17 cellular contexts compared by ENCODE assay signal in genomic region chr2:241203218-241204009, GRCh38. TPM values are rescaled to one million over a fixed set of nuclear protein-coding genes. Genes with fewer than 3 reads are reported as not detected.
A peak's percentile ranks its signal among the peaks of the same experiment; 100 is the strongest.
DNase-seq lines count a peak whose midpoint lies in the region; ATAC-seq, FAIRE-seq and TF ChIP-seq lines count a peak whose summit lies in the region.
"Had no signal": no experiment of that assay in that cellular context is flagged by ENCODE, and none has a peak within 500 bp of the region (broad histone marks: within the 10 kb centered on the region; RNA-seq: fewer than 3 reads in every experiment).

No MANE protein-coding gene starts in this region.

- H3K27ac Mint-ChIP-seq in GM23338, result peak overlapping the region; percentile 65; the same call in 1 of the 2 replicates
- H3K27ac Mint-ChIP-seq in stimulated activated memory B cell treated with anti-CD40 and anti-IgM and Interleukin-4, amounts not matched to agents 10 μg/mL and 1 μg/mL and 100 μg/mL, for 72 hours, result no peak overlapping the region
- H3K27ac Mint-ChIP-seq: CD8-positive, alpha-beta T cell had no signal

- H3K27ac ChIP-seq in right cardiac atrium (ENCODE audit: low read length) (no peak overlapping the region), GM23338 (ENCODE audit: low read depth) (no peak overlapping the region), H1 (ENCODE audit: low read depth, low read length) (no peak overlapping the region)
- H3K27ac ChIP-seq: BLaER1 treated with 17β-estradiol and CSF1 and Interleukin-3, amounts not matched to agents 10 nM and 100 nM had no signal

- H3K79me2 ChIP-seq in GM23338 (replicated peaks; ENCODE audit: insufficient read depth), result no peaks in the 10 kb centered on the region
- H3K79me2 ChIP-seq in H1 (ENCODE audit: control insufficient read depth in 1 of 2, insufficient read depth in 2 of 2, low read length in 2 of 2), result no peaks in the 10 kb centered on the region

- H3K23ac ChIP-seq in H1 (ENCODE audit: insufficient read length), result no peak overlapping the region

- no peaks in the 10 kb centered on the region for H3K79me1 ChIP-seq in H1 (ENCODE audit: low read depth, low read length)

- no peaks in the 10 kb centered on the region for H3K23me2 ChIP-seq in H1 (ENCODE audit: low read depth, low read length)

- H4K8ac ChIP-seq in H1 (ENCODE audit: extremely low read depth, insufficient read depth, low read length), result peak overlapping the region; percentile 68; the same call in 1 of the 2 replicates

- H4K5ac ChIP-seq in H1 (ENCODE audit: insufficient read length, low read depth, low read length), result no peak overlapping the region

- POLR2A ChIA-PET in H1 (lab: Charles Lee; ENCODE audit: partially characterized antibody), result no interaction called here

- FAIRE-seq in H1 (lab: Jason Lieb, UNC), result no peak
- FAIRE-seq: GM19239, H54 had no signal

- no peak for TF ChIP-seq EP300 in H1 (IDR thresholded peaks at IDR 0.05; ENCODE audit: borderline replicate concordance in 1 of 2, low read depth in 2 of 2, low read length in 2 of 2)

- H3K4me3 Mint-ChIP-seq in GM23338, result no peak overlapping the region
- H3K4me3 Mint-ChIP-seq in stimulated activated memory B cell treated with anti-CD40 and anti-IgM and Interleukin-4, amounts not matched to agents 10 μg/mL and 1 μg/mL and 100 μg/mL, for 72 hours, result no peak overlapping the region
- H3K4me3 Mint-ChIP-seq: B cell; CD8-positive, alpha-beta T cell had no signal

- no peaks in the 10 kb centered on the region for H3F3A ChIP-seq in GM23338 (replicated peaks; ENCODE audit: low read depth)

- no peaks in the 10 kb centered on the region for H3K36me3 Mint-ChIP-seq in GM23338 (ENCODE audit: low read depth)
- no peaks in the 10 kb centered on the region for H3K36me3 Mint-ChIP-seq in stimulated activated memory B cell treated with anti-CD40 and anti-IgM and Interleukin-4, amounts not matched to agents 10 μg/mL and 1 μg/mL and 100 μg/mL, for 72 hours
- H3K36me3 Mint-ChIP-seq: CD8-positive, alpha-beta T cell had no signal

- H2BK12ac ChIP-seq in H1 (ENCODE audit: low read depth, low read length), result no peak overlapping the region

- no peak overlapping the region for H3K4me2 ChIP-seq in GM23338
- no peak overlapping the region for H3K4me2 ChIP-seq in H1 (ENCODE audit: insufficient read depth in 1 of 2, low read depth in 2 of 2, low read length in 2 of 2)
- H3K4me2 ChIP-seq: BLaER1 treated with 17β-estradiol and CSF1 and Interleukin-3, amounts not matched to agents 10 nM and 100 nM had no signal

- H2BK15ac ChIP-seq in H1 (ENCODE audit: low read length), result no peak overlapping the region

- intact Hi-C loops in right cardiac atrium (cut with DNase I) (no loop called here), left cardiac atrium (cut with DNase I) (no loop called here)

- no peak overlapping the region for H3K4ac ChIP-seq in H1 (replicated peaks; ENCODE audit: insufficient read length, low read depth, low read length)

- H3K27me3 ChIP-seq in right cardiac atrium (ENCODE audit: control insufficient read depth, insufficient read depth) (no peaks in the 10 kb centered on the region), GM23338 (ENCODE audit: insufficient read depth) (no peaks in the 10 kb centered on the region), H1 (replicated peaks in 1 of 4; ENCODE audit: control insufficient read depth in 3 of 4, extremely low read depth in 1 of 4, insufficient read depth in 3 of 4, low read length in 3 of 4) (no peaks in the 10 kb centered on the region)
- H3K27me3 ChIP-seq: BLaER1 treated with 17β-estradiol and CSF1 and Interleukin-3, amounts not matched to agents 10 nM and 100 nM had no signal

- H2AK5ac ChIP-seq in H1 (ENCODE audit: low read depth, low read length), result no peak overlapping the region

- H3K18ac ChIP-seq in H1 (ENCODE audit: extremely low read depth, low read length), result no peak overlapping the region

- peak in 2 of 3 donors; percentile 48 for DNase-seq in right cardiac atrium
- no peak for DNase-seq in left cardiac atrium
- DNase-seq in GM23338 (ENCODE audit: low spot score), result no peak
- no peak for DNase-seq in H1 (ENCODE audit: low read depth in 1 of 2, low spot score in 2 of 2)
- DNase-seq: 8988T, Calu3, DMS79 treated with DMSO at 0.1 percent for 48 hours, GF-D8, HCEC 1CT had no signal

- 96% methylated on average over 27 of the region's 27 CpGs for WGBS in right cardiac atrium
- 92% methylated on average over 11 of the region's 27 CpGs; no CpG with 5 or more reads in 1 of the 2 experiments for WGBS in H1 (ENCODE audit: extremely low coverage in 1 of 2, insufficient coverage in 1 of 2, insufficient read length in 1 of 2, insufficient replicate concordance in 2 of 2, low coverage in 1 of 2, low lambda C conversion rate in 2 of 2, missing lambda C conversion rate in 1 of 2), 2 experiments

- no peak for TF ChIP-seq RAD21 in H1 (IDR thresholded peaks at IDR 0.05 in 1 of 2, conservative IDR thresholded peaks at IDR 0.05 in 1 of 2; ENCODE audit: low read depth in 2 of 2, low read length in 2 of 2)

- H4K20me1 ChIP-seq in GM23338 (replicated peaks; ENCODE audit: insufficient read depth) (no peaks in the 10 kb centered on the region), H1 (replicated peaks in 1 of 2; ENCODE audit: control insufficient read depth in 1 of 2, insufficient read depth in 2 of 2, low read length in 2 of 2) (peaks cover 0 to 3% of the 10 kb centered on the region in 2 experiments)

- no peak overlapping the region for H2AFZ ChIP-seq in GM23338
- no peak overlapping the region for H2AFZ ChIP-seq in H1 (ENCODE audit: low read length)

- H3K36me3 ChIP-seq in GM23338 (ENCODE audit: insufficient read depth), result no peaks in the 10 kb centered on the region
- H3K36me3 ChIP-seq in H1 (ENCODE audit: control insufficient read depth in 2 of 4, insufficient read depth in 4 of 4, low read length in 3 of 4), result no peaks in the 10 kb centered on the region
- H3K36me3 ChIP-seq: BLaER1 treated with 17β-estradiol and CSF1 and Interleukin-3, amounts not matched to agents 10 nM and 100 nM had no signal

- no peak overlapping the region for H3K14ac ChIP-seq in H1 (ENCODE audit: insufficient read length)

- no peak for TF ChIP-seq POLR2A in H1 (IDR thresholded peaks at IDR 0.05; ENCODE audit: control extremely low read depth in 1 of 2, low read depth in 2 of 2, low read length in 2 of 2)

- no peak overlapping the region for H2BK5ac ChIP-seq in H1 (ENCODE audit: low read depth, low read length)

- H4K91ac ChIP-seq in H1 (replicated peaks; ENCODE audit: insufficient read length, low read length), result no peak overlapping the region

- no peak overlapping the region for H3K9ac ChIP-seq in H1 (replicated peaks in 1 of 4; ENCODE audit: extremely low read depth in 1 of 4, low read depth in 3 of 4, low read length in 3 of 4)
- H3K9ac ChIP-seq: BLaER1 treated with 17β-estradiol and CSF1 and Interleukin-3, amounts not matched to agents 10 nM and 100 nM had no signal

- no peaks in the 10 kb centered on the region for H3K9me3 ChIP-seq in right cardiac atrium (ENCODE audit: control insufficient read depth, low read length)
- no peaks in the 10 kb centered on the region for H3K9me3 ChIP-seq in H1 (ENCODE audit: insufficient read depth in 2 of 2, low read depth in 1 of 2, low read length in 1 of 2)
- H3K9me3 ChIP-seq: BLaER1 treated with 17β-estradiol and CSF1 and Interleukin-3, amounts not matched to agents 10 nM and 100 nM had no signal

- H3K4me3 ChIP-seq in right cardiac atrium (ENCODE audit: low read length), result no peak overlapping the region
- no peak overlapping the region for H3K4me3 ChIP-seq in GM23338
- no peak overlapping the region for H3K4me3 ChIP-seq in H1 (ENCODE audit: extremely low read depth in 1 of 4, insufficient read depth in 2 of 4, low read depth in 3 of 4, low read length in 4 of 4)
- H3K4me3 ChIP-seq: BLaER1 treated with 17β-estradiol and CSF1 and Interleukin-3, amounts not matched to agents 10 nM and 100 nM had no signal

- H3K4me1 ChIP-seq in right cardiac atrium (ENCODE audit: control insufficient read depth, insufficient read depth, low read length) (no peaks in the 10 kb centered on the region), GM23338 (ENCODE audit: insufficient read depth) (no peaks in the 10 kb centered on the region), H1 (replicated peaks in 1 of 4; ENCODE audit: control insufficient read depth in 3 of 4, insufficient read depth in 4 of 4, low read length in 3 of 4) (no peaks in the 10 kb centered on the region; a peak in 1 of 7 replicates)

- no peak overlapping the region for H2BK120ac ChIP-seq in H1 (replicated peaks; ENCODE audit: low read depth, low read length)

- no peaks in the 10 kb centered on the region for H3K4me1 Mint-ChIP-seq in GM23338
- no peaks in the 10 kb centered on the region for H3K4me1 Mint-ChIP-seq in stimulated activated memory B cell treated with anti-CD40 and anti-IgM and Interleukin-4, amounts not matched to agents 10 μg/mL and 1 μg/mL and 100 μg/mL, for 72 hours
- H3K4me1 Mint-ChIP-seq: B cell had no signal

- H3K9me3 Mint-ChIP-seq in GM23338, result no peaks in the 10 kb centered on the region
- no peaks in the 10 kb centered on the region for H3K9me3 Mint-ChIP-seq in stimulated activated memory B cell treated with anti-CD40 and anti-IgM and Interleukin-4, amounts not matched to agents 10 μg/mL and 1 μg/mL and 100 μg/mL, for 72 hours
- H3K9me3 Mint-ChIP-seq: CD8-positive, alpha-beta T cell had no signal

- CTCF ChIA-PET in H1 (lab: Charles Lee; ENCODE audit: partially characterized antibody), result interaction anchor here (1.2 kb wide), 1 partner anchor 18 kb away, joined by 3 read pairs; no protein-coding TSS in a partner anchor

- H2BK20ac ChIP-seq in H1 (ENCODE audit: low read length), result no peak overlapping the region

- no peak for TF ChIP-seq CTCF in GM23338 (conservative IDR thresholded peaks at IDR 0.05; ENCODE audit: low read depth in 2 of 2)
- TF ChIP-seq CTCF in H1 (IDR thresholded peaks at IDR 0.05; ENCODE audit: control extremely low read depth in 1 of 3, insufficient read depth in 1 of 3, low read depth in 1 of 3, low read length in 3 of 3), result no peak

- no peaks in the 10 kb centered on the region for H3K9me2 ChIP-seq in GM23338 (ENCODE audit: insufficient read depth)

- peaks cover 7% of the 10 kb centered on the region for H3K27me3 Mint-ChIP-seq in GM23338 (ENCODE audit: insufficient read depth, low read depth, poor library complexity)
- peaks cover 15% of the 10 kb centered on the region for H3K27me3 Mint-ChIP-seq in stimulated activated memory B cell treated with anti-CD40 and anti-IgM and Interleukin-4, amounts not matched to agents 10 μg/mL and 1 μg/mL and 100 μg/mL, for 72 hours
- H3K27me3 Mint-ChIP-seq: B cell had no signal

- ATAC-seq in right cardiac atrium (no peak), left cardiac atrium (no peak), GM23338 (no peak), HG03108 (IDR thresholded peaks at IDR 0.05; ENCODE audit: unreplicated experiment) (no peak), GM18870 (IDR thresholded peaks at IDR 0.05; ENCODE audit: unreplicated experiment) (no peak)
- ATAC-seq in stimulated activated memory B cell treated with anti-CD40 and anti-IgM and Interleukin-4, amounts not matched to agents 10 μg/mL and 1 μg/mL and 100 μg/mL, for 72 hours, result peak; percentile 14
- ATAC-seq: CD8-positive, alpha-beta T cell had no signal

- H3K56ac ChIP-seq in H1 (replicated peaks; ENCODE audit: insufficient read length, low read depth, low read length), result no peak overlapping the region

RNA-seq across cellular contexts. Expression of gene ANO7, which starts 14.9 kb away (rescaled TPM):
- total RNA-seq in right cardiac atrium (1 to 10 TPM in 3 of 4 donors, under 1 TPM in 1; 0.89 to 2.1 (median 1.2) TPM), left cardiac atrium (1 to 10 TPM; 1.2 to 1.8 TPM)
- polyA plus RNA-seq in right cardiac atrium (1.1 TPM), GM23338 (2016; fragmentation: Nextera tagmentation; extraction: Ambion mirVana) (3.6 and 4.0 TPM in 2 replicates), H1 (2011; rRNA removed) (3.2 and 4.1 TPM in 2 replicates)
- 3.3 and 5.1 TPM in 2 replicates for total RNA-seq in GM23338 (2014; rRNA removed; shearing (Covaris generic))
- 6.5 and 6.9 TPM in 2 replicates for total RNA-seq in H1 (2021; fragmentation: NEBNext Ultra II Directional; extraction: Animal tissue kit (Norgen Biotek cat#: 25700))
- polyA plus RNA-seq in H1 (2011; cell fraction: cytosol; rRNA removed), result 1.9 TPM
- 10.6 TPM for polyA plus RNA-seq in H1 (2011; cell fraction: nucleus; rRNA removed)
- polyA plus RNA-seq in H1 (2012, experiment 1 of 2), result 3.6 to 5.8 TPM (median 4.8 TPM) in 4 replicates
- 2.6 TPM for polyA plus RNA-seq in H1 (2012, experiment 2 of 2)
- 4.2 TPM for polyA plus RNA-seq in H1 (2013, experiment 1 of 2)
- 4.2 TPM for polyA plus RNA-seq in H1 (2013, experiment 2 of 2)
- 4.3 and 4.8 TPM in 2 replicates for polyA minus RNA-seq in H1 (2011; rRNA and poly(A)+ RNA removed)
- polyA minus RNA-seq in H1 (2011; cell fraction: cytosol; rRNA and poly(A)+ RNA removed), result 3.8 TPM
- polyA minus RNA-seq in H1 (2011; cell fraction: nucleus; rRNA and poly(A)+ RNA removed), result 11.1 TPM

RNA-seq across cellular contexts. Expression of gene PPP1R7, which starts 53.1 kb away (rescaled TPM):
- 10 to 100 TPM; 57.7 to 77.1 (median 73.1) TPM for total RNA-seq in right cardiac atrium
- 112 TPM for polyA plus RNA-seq in right cardiac atrium
- total RNA-seq in left cardiac atrium, result 10 to 100 TPM; 61.9 to 68.4 TPM
- 48.2 and 60.2 TPM in 2 replicates for total RNA-seq in GM23338 (2014; rRNA removed; shearing (Covaris generic))
- 94.3 and 98.6 TPM in 2 replicates for polyA plus RNA-seq in GM23338 (2016; fragmentation: Nextera tagmentation; extraction: Ambion mirVana)
- 51.9 and 64.0 TPM in 2 replicates for total RNA-seq in H1 (2021; fragmentation: NEBNext Ultra II Directional; extraction: Animal tissue kit (Norgen Biotek cat#: 25700))
- polyA plus RNA-seq in H1 (2011; rRNA removed), result 18.6 and 22.2 TPM in 2 replicates
- 45.3 TPM for polyA plus RNA-seq in H1 (2011; cell fraction: cytosol; rRNA removed)
- 19.2 TPM for polyA plus RNA-seq in H1 (2011; cell fraction: nucleus; rRNA removed)
- polyA plus RNA-seq in H1 (2012, experiment 1 of 2), result 67.5 to 85.0 TPM (median 71.6 TPM) in 4 replicates
- 49.4 TPM for polyA plus RNA-seq in H1 (2012, experiment 2 of 2)
- 45.2 TPM for polyA plus RNA-seq in H1 (2013, experiment 1 of 2)
- 48.2 TPM for polyA plus RNA-seq in H1 (2013, experiment 2 of 2)
- 14.6 and 15.9 TPM in 2 replicates for polyA minus RNA-seq in H1 (2011; rRNA and poly(A)+ RNA removed)
- 20.7 TPM for polyA minus RNA-seq in H1 (2011; cell fraction: cytosol; rRNA and poly(A)+ RNA removed)
- polyA minus RNA-seq in H1 (2011; cell fraction: nucleus; rRNA and poly(A)+ RNA removed), result 9.3 TPM

RNA-seq across cellular contexts. Expression of gene PASK, which starts 54.1 kb away (rescaled TPM):
- total RNA-seq in right cardiac atrium (1 to 10 TPM; 2.1 to 5.3 (median 3.4) TPM), left cardiac atrium (1 to 10 TPM; 1.7 to 4.6 TPM)
- polyA plus RNA-seq in right cardiac atrium (1.1 TPM), GM23338 (2016; fragmentation: Nextera tagmentation; extraction: Ambion mirVana) (12.4 and 12.5 TPM in 2 replicates), H1 (2011; rRNA removed) (20.5 and 26.5 TPM in 2 replicates)
- total RNA-seq in GM23338 (2014; rRNA removed; shearing (Covaris generic)), result 37.6 and 38.4 TPM in 2 replicates
- 57.3 and 66.1 TPM in 2 replicates for total RNA-seq in H1 (2021; fragmentation: NEBNext Ultra II Directional; extraction: Animal tissue kit (Norgen Biotek cat#: 25700))
- polyA plus RNA-seq in H1 (2011; cell fraction: cytosol; rRNA removed), result 27.6 TPM
- 79.7 TPM for polyA plus RNA-seq in H1 (2011; cell fraction: nucleus; rRNA removed)
- 33.4 to 42.9 TPM (median 37.3 TPM) in 4 replicates for polyA plus RNA-seq in H1 (2012, experiment 1 of 2)
- polyA plus RNA-seq in H1 (2012, experiment 2 of 2), result 15.1 TPM
- polyA plus RNA-seq in H1 (2013, experiment 1 of 2), result 19.8 TPM
- 18.0 TPM for polyA plus RNA-seq in H1 (2013, experiment 2 of 2)
- polyA minus RNA-seq in H1 (2011; rRNA and poly(A)+ RNA removed), result 45.6 and 47.9 TPM in 2 replicates
- polyA minus RNA-seq in H1 (2011; cell fraction: cytosol; rRNA and poly(A)+ RNA removed), result 21.8 TPM
- polyA minus RNA-seq in H1 (2011; cell fraction: nucleus; rRNA and poly(A)+ RNA removed), result 36.7 TPM

Comparison
In these comparisons a context has a peak if more than half of its experiments do, and no peak if none do; other contexts are left out.
1. DNase-seq: peak in right cardiac atrium (2 of 3); none in left cardiac atrium (single experiment), GM23338 (single experiment) and H1 (0 of 2).